9 cellular contexts compared by ENCODE assay signal in the genomic region with DNA sequence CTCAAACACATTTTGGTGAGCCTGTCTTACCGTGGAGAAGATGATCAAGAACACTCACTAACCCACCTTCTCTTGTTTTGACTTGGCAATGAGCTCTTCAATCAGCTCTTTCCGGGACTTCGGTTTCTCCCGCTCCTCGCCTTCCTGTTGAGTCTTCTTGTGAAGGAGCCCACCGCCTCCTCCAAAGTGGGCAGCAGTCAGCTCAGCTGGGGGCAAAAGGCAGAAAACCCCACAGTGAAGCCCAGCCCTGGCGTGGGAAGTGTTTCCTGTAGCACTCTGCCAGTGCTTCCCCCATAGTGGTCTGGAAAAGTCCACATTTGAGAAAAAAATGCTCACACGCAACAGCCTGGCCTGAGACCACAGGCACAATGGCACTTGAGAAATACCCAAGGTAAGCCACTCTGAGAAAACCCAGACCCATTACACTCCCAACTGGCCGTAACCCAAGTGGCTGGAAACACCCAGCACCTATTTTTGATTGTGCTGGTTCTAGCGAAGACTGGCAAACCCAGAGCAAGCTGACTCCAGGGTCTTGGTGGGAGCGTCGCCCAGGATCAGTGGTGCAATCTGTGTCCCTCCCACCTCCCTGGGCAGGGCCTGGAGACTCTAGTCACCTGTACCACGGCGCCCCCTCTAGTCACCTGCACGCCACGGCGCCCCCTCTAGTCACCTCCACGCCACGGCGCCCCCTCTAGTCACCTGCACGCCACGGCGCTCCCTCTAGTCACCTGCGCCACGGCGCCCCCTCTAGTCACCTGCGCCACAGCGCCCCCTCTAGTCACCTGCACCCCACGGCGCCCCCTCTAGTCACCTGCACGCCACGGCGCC. TPM values are rescaled to one million over a fixed set of nuclear protein-coding genes. Genes with fewer than 3 reads are reported as not detected.
DNase-seq lines count a peak whose midpoint lies in the region; ATAC-seq, FAIRE-seq and TF ChIP-seq lines count a peak whose summit lies in the region.
"Had no signal": no experiment of that assay in that cellular context is flagged by ENCODE, and none has a peak within 500 bp of the region (broad histone marks: within the 10 kb centered on the region; RNA-seq: fewer than 3 reads in every experiment).

No MANE protein-coding gene starts in this region.

- H3K36me3 ChIP-seq in liver (ENCODE audit: control insufficient read depth in 4 of 4, insufficient read depth in 3 of 4, low read depth in 1 of 4, low read length in 3 of 4) = peaks cover 13 to 43% (median 29%) of the 10 kb centered on the region in 4 donors

- no peak for DNase-seq in GM12892 (ENCODE audit: insufficient read length)
- DNase-seq in activated CD4-positive, alpha-beta T cell treated with anti-CD3 and anti-CD28 coated beads, Interleukin-2, amount 50 U/mL, for 24 hours (ENCODE audit: low read depth in 1 of 2, low spot score in 1 of 2) = peak; percentile 61 to 68
- DNase-seq in NCI-H1436 (lab: John Stamatoyannopoulos, UW) = no peak
- no peak for DNase-seq in cerebellum (ENCODE audit: low spot score)

- peak overlapping the region; percentile 47 to 77 for H3K27ac ChIP-seq in liver (ENCODE audit: low read depth in 1 of 2, low read length in 2 of 2)
- H3K27ac ChIP-seq: KMS-11 had no signal

- no peaks in the 10 kb centered on the region for H3K27me3 ChIP-seq in liver (ENCODE audit: control insufficient read depth in 4 of 4, insufficient read depth in 4 of 4, low read length in 3 of 4)

- no peaks in the 10 kb centered on the region for H3K9me3 ChIP-seq in liver (ENCODE audit: control insufficient read depth in 4 of 4, low read length in 3 of 4)

- peak; percentile 66 for ATAC-seq in HG02642 (IDR thresholded peaks at IDR 0.05; ENCODE audit: poor library complexity, unreplicated experiment)
- no peak for ATAC-seq in HG02623 (IDR thresholded peaks at IDR 0.05; ENCODE audit: unreplicated experiment)
- no peak for ATAC-seq in GM21367 (IDR thresholded peaks at IDR 0.05; ENCODE audit: unreplicated experiment)

- peak; percentile 80 for FAIRE-seq in GM12892 (lab: Jason Lieb, UNC)

- no peak overlapping the region for H3K4me3 ChIP-seq in liver (ENCODE audit: low read depth in 1 of 3, low read length in 3 of 3)

- no peak for TF ChIP-seq CTCF in liver (IDR thresholded peaks at IDR 0.05; ENCODE audit: low read depth, low read length, missing input control)

- TF ChIP-seq POLR2A in GM12892 (IDR thresholded peaks at IDR 0.05; ENCODE audit: low read depth, low read length) = no peak

- H3K9ac ChIP-seq in liver (ENCODE audit: low read depth in 1 of 2, low read length in 2 of 2) = no peak overlapping the region
- H3K9ac ChIP-seq: KMS-11 had no signal

- 93% methylated on average over 33 of the region's 33 CpGs for whole genome bisulfite sequencing in liver

- peaks cover 5 to 26% (median 18%) of the 10 kb centered on the region in 4 donors for H3K4me1 ChIP-seq in liver (ENCODE audit: control insufficient read depth in 4 of 4, insufficient read depth in 4 of 4, low read length in 3 of 4)

- no peak for TF ChIP-seq RAD21 in liver (IDR thresholded peaks at IDR 0.05)

TF ChIP-seq in liver, 16 proteins besides CTCF, POLR2A, EP300 and RAD21:
- TF ChIP-seq NR2F2 (IDR thresholded peaks at IDR 0.05) (no peak), FOXA1 (IDR thresholded peaks at IDR 0.05) (no peak)
TF ChIP-seq in liver: peak in this region for 0.

RNA-seq across cellular contexts. Expression of gene NOP14, which starts 8.6 kb away (rescaled TPM):
- 36.9 TPM for polyA plus RNA-seq in GM12892 (2012; ENCODE audit: missing spikeins)
- 10 to 100 TPM; 10.5 to 22.9 TPM for total RNA-seq in liver
- 10 to 100 TPM; 12.6 to 16.2 TPM for polyA plus RNA-seq in liver
- total RNA-seq in cerebellum = 7.1 TPM

RNA-seq across cellular contexts. Expression of gene GRK4, which starts 8.8 kb away (rescaled TPM):
- 3.7 TPM for polyA plus RNA-seq in GM12892 (2012; ENCODE audit: missing spikeins)
- 1 to 10 TPM; 2.0 to 2.2 TPM for total RNA-seq in liver
- polyA plus RNA-seq in liver = 1 to 10 TPM; 1.0 to 1.6 TPM
- total RNA-seq in cerebellum = 26.5 TPM

Comparison
In these comparisons a context has a peak if more than half of its experiments do, and no peak if none do; other contexts are left out.
1. DNase-seq: peak in activated CD4-positive, alpha-beta T cell treated with anti-CD3 and anti-CD28 coated beads, Interleukin-2, amount 50 U/mL, for 24 hours (2 of 2); none in GM12892 (single experiment), NCI-H1436 (single experiment) and cerebellum (single experiment).